ENCODE assay signal across 10 cellular contexts in genomic region chr9:70261131-70261870, GRCh38. TPM values are rescaled to one million over a fixed set of nuclear protein-coding genes. Genes with fewer than 3 reads are reported as not detected.
DNase-seq lines count a peak whose midpoint lies in the region; TF ChIP-seq lines count a peak whose summit lies in the region.
"Had no signal": no experiment of that assay in that cellular context is flagged by ENCODE, and none has a peak within 500 bp of the region (broad histone marks: within the 10 kb centered on the region; RNA-seq: fewer than 3 reads in every experiment).

No MANE protein-coding gene starts in this region.

- no peaks in the 10 kb centered on the region for H3K9me3 ChIP-seq in Caco-2
- no peaks in the 10 kb centered on the region for H3K9me3 ChIP-seq in Loucy (ENCODE audit: insufficient read depth, low read depth, low read length)
- H3K9me3 ChIP-seq in breast epithelium: no peaks in the 10 kb centered on the region

- peaks cover 8% of the 10 kb centered on the region for H3K4me1 Mint-ChIP-seq in Caco-2 (ENCODE audit: low read depth, unreplicated experiment)
- H3K4me1 Mint-ChIP-seq in nephron: peaks cover 53% of the 10 kb centered on the region

- H3K27me3 ChIP-seq in Caco-2 (replicated peaks; ENCODE audit: control insufficient read depth, insufficient read depth, low read length) (no peaks in the 10 kb centered on the region), Loucy (ENCODE audit: insufficient read depth, low read length, poor library complexity, severe bottlenecking) (no peaks in the 10 kb centered on the region), breast epithelium (no peaks in the 10 kb centered on the region)

- H3K27me3 Mint-ChIP-seq in Caco-2 (ENCODE audit: insufficient read depth, unreplicated experiment) (no peaks in the 10 kb centered on the region), nephron (ENCODE audit: low read depth) (no peaks in the 10 kb centered on the region)

- POLR2A ChIA-PET in Caco-2 (lab: Charles Lee): no interaction called here

- no peak for DNase-seq in Caco-2
- DNase-seq in breast epithelium (ENCODE audit: low spot score in 2 of 2): no peak
- DNase-seq in DMS 273 (lab: John Stamatoyannopoulos, UW; ENCODE audit: unreplicated experiment): no peak
- no peak for DNase-seq in NCI-H1048 (lab: John Stamatoyannopoulos, UW)
- no peak for DNase-seq in mucosa of gallbladder (ENCODE audit: low spot score)
- DNase-seq: effector CD4-positive, alpha-beta T cell; NCI-H748 treated with DMSO at 0.1 percent for 48 hours; occipital lobe had no signal

- H4K20me1 ChIP-seq in Loucy (ENCODE audit: insufficient read depth, low read length, poor library complexity, severe bottlenecking): peaks cover 62% of the 10 kb centered on the region

- no peaks in the 10 kb centered on the region for H3K9me3 Mint-ChIP-seq in Caco-2 (ENCODE audit: unreplicated experiment)
- no peaks in the 10 kb centered on the region for H3K9me3 Mint-ChIP-seq in nephron

- H3K4me3 Mint-ChIP-seq in Caco-2 (ENCODE audit: unreplicated experiment) (peak overlapping the region; percentile 89), nephron (peak overlapping the region; percentile 87 to 88 (median 88))

- H3K9me2 ChIP-seq in Loucy (replicated peaks; ENCODE audit: low read depth, low read length): no peaks in the 10 kb centered on the region

- no peaks in the 10 kb centered on the region for H3K4me1 ChIP-seq in Caco-2
- peaks cover 73% of the 10 kb centered on the region for H3K4me1 ChIP-seq in Loucy (ENCODE audit: insufficient read depth, low read length, poor library complexity, severe bottlenecking)
- H3K4me1 ChIP-seq in breast epithelium: peaks cover 0 to 22% of the 10 kb centered on the region in 2 donors

- H3K36me3 ChIP-seq in Caco-2 (ENCODE audit: control insufficient read depth, insufficient read depth, low read length): no peaks in the 10 kb centered on the region
- peaks cover 19% of the 10 kb centered on the region; the same call in 1 of the 2 replicates for H3K36me3 ChIP-seq in Loucy (ENCODE audit: insufficient read depth, low read length)
- no peaks in the 10 kb centered on the region for H3K36me3 ChIP-seq in breast epithelium

- peak overlapping the region; percentile 96 for H3K4me2 ChIP-seq in Loucy (ENCODE audit: low read depth, low read length, poor library complexity, severe bottlenecking)

- H3K27ac ChIP-seq in breast epithelium: peak overlapping the region; percentile 21 to 35

- H3K4me3 ChIP-seq in Caco-2 (ENCODE audit: low read depth, low read length) (no peak overlapping the region), Loucy (ENCODE audit: low read length, poor library complexity, severe bottlenecking) (peak overlapping the region; percentile 79), breast epithelium (peak overlapping the region in 2 of 3 donors; percentile 1 to 86)

- TF ChIP-seq CTCF in Caco-2 (IDR thresholded peaks at IDR 0.05; ENCODE audit: insufficient read depth in 1 of 2, low read depth in 1 of 2, low read length in 1 of 2, severe bottlenecking in 1 of 2, unreplicated experiment in 1 of 2) (no peak), Loucy (conservative IDR thresholded peaks at IDR 0.05; ENCODE audit: low read length) (no peak), breast epithelium (IDR thresholded peaks at IDR 0.05) (no peak), nephron (IDR thresholded peaks at IDR 0.05; ENCODE audit: unreplicated experiment in 3 of 3) (no peak)

- H3K79me2 ChIP-seq in Loucy (ENCODE audit: insufficient read depth, low read length): peaks cover 82% of the 10 kb centered on the region

- H3F3A ChIP-seq in Loucy (ENCODE audit: low read depth): no peaks in the 10 kb centered on the region

- no peak for TF ChIP-seq POLR2A in breast epithelium (IDR thresholded peaks at IDR 0.05)

- peaks cover 33% of the 10 kb centered on the region for H3K36me3 Mint-ChIP-seq in Caco-2 (ENCODE audit: insufficient read depth, unreplicated experiment)
- peaks cover 48% of the 10 kb centered on the region for H3K36me3 Mint-ChIP-seq in nephron (ENCODE audit: low read depth)

- intact Hi-C loops in Caco-2 (cut with micrococcal nuclease; ENCODE audit: unreplicated experiment): no loop called here
- intact Hi-C loops in breast epithelium (cut with DNase I; ENCODE audit: low total_unique reads): no loop called here

- H3K27ac Mint-ChIP-seq in Caco-2 (ENCODE audit: unreplicated experiment) (no peak overlapping the region), nephron (peak overlapping the region in 2 of 3 experiments; percentile 11 to 16)

- no TSS peak for BruUV-seq in Caco-2 (replicated peaks; lab: Mats Ljungman, UMichigan)

- no peak overlapping the region for H2AFZ ChIP-seq in Loucy (ENCODE audit: low read length)

- CTCF ChIA-PET in Caco-2 (lab: Charles Lee): no interaction called here

- peak overlapping the region; percentile 90 for H3K9ac ChIP-seq in Loucy (ENCODE audit: low read depth, low read length, poor library complexity, severe bottlenecking)

RNA-seq across cellular contexts. Expression of gene SMC5, which starts 2.5 kb away (rescaled TPM):
- 7.7 and 7.8 TPM in 2 replicates for total RNA-seq in Caco-2 (2022)
- 10 to 100 TPM; 23.4 to 62.2 (median 43.9) TPM for total RNA-seq in breast epithelium
- total RNA-seq in mucosa of gallbladder: 27.8 TPM
